2 cellular contexts compared by ENCODE assay signal in genomic region chr10:84172435-84173356, GRCh38.
A peak's percentile ranks its signal among the peaks of the same experiment; 100 is the strongest.
TF ChIP-seq lines count a peak whose summit lies in the region.

No MANE protein-coding gene starts in this region.

TF ChIP-seq in K562, 482 proteins besides CTCF, POLR2A, EP300 and RAD21:
- TF ChIP-seq USF2 (CRISPR knock-in tag; IDR thresholded peaks at IDR 0.05) (peak; percentile 50), USF1 (CRISPR knock-in tag; IDR thresholded peaks at IDR 0.05) (peak; percentile 48), RAD51 (IDR thresholded peaks at IDR 0.05; ENCODE audit: borderline replicate concordance, low read depth) (peak; percentile 22; the same call in 1 of the 2 replicates), ESRRA (IDR thresholded peaks at IDR 0.05; ENCODE audit: borderline replicate concordance, low read depth) (0 out of 2 replicates have a peak, but pooled peaks have one; percentile 46), KDM4B (IDR thresholded peaks at IDR 0.05; ENCODE audit: borderline replicate concordance in 2 of 2, low read depth in 1 of 2) (no peak), PTTG1 (tag; IDR thresholded peaks at IDR 0.05; ENCODE audit: low read depth) (no peak)
TF ChIP-seq in K562: peak in this region for 4.

TF ChIP-seq in GM23338, 12 proteins besides CTCF, POLR2A, EP300 and RAD21:
- TF ChIP-seq ZNF331 (CRISPR knock-in tag; IDR thresholded peaks at IDR 0.05; ENCODE audit: low read depth) (no peak), ZNF114 (CRISPR knock-in tag; IDR thresholded peaks at IDR 0.05) (no peak), STAT1 (IDR thresholded peaks at IDR 0.05; ENCODE audit: unreplicated experiment) (no peak), NANOG (IDR thresholded peaks at IDR 0.05; ENCODE audit: borderline replicate concordance) (no peak), ETS1 (IDR thresholded peaks at IDR 0.05) (no peak), JUNB (IDR thresholded peaks at IDR 0.05; ENCODE audit: unreplicated experiment) (no peak), EZH2phosphoT487 (IDR thresholded peaks at IDR 0.05; ENCODE audit: unreplicated experiment) (no peak), REST (IDR thresholded peaks at IDR 0.05; ENCODE audit: unreplicated experiment) (no peak), CREB1 (CRISPR knock-in tag; IDR thresholded peaks at IDR 0.05; ENCODE audit: low read depth) (no peak), POLR2AphosphoS5 (IDR thresholded peaks at IDR 0.05; ENCODE audit: low read depth) (no peak), EZH2 (IDR thresholded peaks at IDR 0.05; ENCODE audit: low read depth, unreplicated experiment) (no peak), ZNF462 (CRISPR knock-in tag; IDR thresholded peaks at IDR 0.05) (no peak)
TF ChIP-seq in GM23338: peak in this region for 0.
